21 cellular contexts compared by ENCODE assay signal in genomic region chr11:114123692-114124330, GRCh38.
DNase-seq lines count a peak whose midpoint lies in the region; ATAC-seq and TF ChIP-seq lines count a peak whose summit lies in the region.
"Had no signal": no experiment of that assay in that cellular context is flagged by ENCODE, and none has a peak within 500 bp of the region (broad histone marks: within the 10 kb centered on the region; RNA-seq: fewer than 3 reads in every experiment).

No MANE protein-coding gene starts in this region.

- H3K27me3 Mint-ChIP-seq in CD8-positive, alpha-beta memory T cell = peaks cover 0 to 7% of the 10 kb centered on the region in 2 donors

- H3K4me1 ChIP-seq in heart right ventricle (peaks cover 39 to 97% (median 90%) of the 10 kb centered on the region in 9 donors), right cardiac atrium (ENCODE audit: control insufficient read depth, insufficient read depth, low read length) (peaks cover 72% of the 10 kb centered on the region), stomach smooth muscle (ENCODE audit: control insufficient read depth, insufficient read depth, low read length) (peaks cover 90% of the 10 kb centered on the region)
- no peaks in the 10 kb centered on the region for H3K4me1 ChIP-seq in CD8-positive, alpha-beta memory T cell (ENCODE audit: insufficient read depth, low read length)

- no peak for DNase-seq in heart right ventricle
- DNase-seq in right cardiac atrium = no peak
- DNase-seq in CD8-positive, alpha-beta memory T cell = no peak
- no peak for DNase-seq in left lobe of liver (ENCODE audit: low spot score)
- DNase-seq in HuH-7 (ENCODE audit: low spot score) = no peak
- DNase-seq in DMS114 treated with DMSO at 0.1 percent for 48 hours (lab: John Stamatoyannopoulos, UW; ENCODE audit: unreplicated experiment) = no peak
- DNase-seq: AML-193; C1 segment of cervical spinal cord; Calu3; CD8-positive, alpha-beta T cell; IMR-90; MV-4-11; NCI-H1105 treated with DMSO at 0.1 percent for 48 hours; NCI-H2029 treated with DMSO at 0.1 percent for 48 hours; NCI-H226; NCI-H82; Peyer's patch had no signal

- H3K27ac Mint-ChIP-seq in CD8-positive, alpha-beta memory T cell = peak overlapping the region in 5 of 8 donors; percentile 38 to 88 (median 65)
- H3K27ac Mint-ChIP-seq: CD8-positive, alpha-beta T cell had no signal

- H3K4me3 ChIP-seq in heart right ventricle (no peak overlapping the region), right cardiac atrium (ENCODE audit: low read length) (no peak overlapping the region), stomach smooth muscle (ENCODE audit: low read length in 2 of 2) (no peak overlapping the region)
- no peak overlapping the region for H3K4me3 ChIP-seq in CD8-positive, alpha-beta memory T cell (ENCODE audit: low read length)
- H3K4me3 ChIP-seq: Peyer's patch had no signal

- peak overlapping the region in 8 of 10 donors; percentile 16 to 70 (median 50) for H3K27ac ChIP-seq in heart right ventricle
- no peak overlapping the region for H3K27ac ChIP-seq in right cardiac atrium (ENCODE audit: low read length)
- no peak overlapping the region for H3K27ac ChIP-seq in CD8-positive, alpha-beta memory T cell (ENCODE audit: low read depth, low read length)
- H3K27ac ChIP-seq in stomach smooth muscle (ENCODE audit: low read length) = peak overlapping the region; percentile 11
- H3K27ac ChIP-seq: KMS-11, Peyer's patch had no signal

- peak in 2 of 8 donors; percentile 38 to 52 for ATAC-seq in heart right ventricle
- ATAC-seq in right cardiac atrium = no peak
- peak; percentile 6 for ATAC-seq in left lobe of liver
- no peak for ATAC-seq in GM19397 (IDR thresholded peaks at IDR 0.05; ENCODE audit: unreplicated experiment)
- ATAC-seq: CD8-positive, alpha-beta T cell; HCT116 had no signal

- CTCF ChIA-PET in CD8-positive, alpha-beta memory T cell (lab: Charles Lee) = no interaction called here

- no peaks in the 10 kb centered on the region for H3K9me3 Mint-ChIP-seq in CD8-positive, alpha-beta memory T cell
- H3K9me3 Mint-ChIP-seq: CD8-positive, alpha-beta T cell had no signal

- H3K9me3 ChIP-seq in heart right ventricle (no peaks in the 10 kb centered on the region), right cardiac atrium (ENCODE audit: control insufficient read depth, low read length) (no peaks in the 10 kb centered on the region), stomach smooth muscle (ENCODE audit: control insufficient read depth in 2 of 2, low read length in 2 of 2) (no peaks in the 10 kb centered on the region)
- H3K9me3 ChIP-seq in CD8-positive, alpha-beta memory T cell (ENCODE audit: low read length) = no peaks in the 10 kb centered on the region
- H3K9me3 ChIP-seq: Peyer's patch had no signal

- no peak overlapping the region for H3K9ac ChIP-seq in stomach smooth muscle (ENCODE audit: low read length in 2 of 2)
- H3K9ac ChIP-seq: KMS-11 had no signal

- POLR2A ChIA-PET in CD8-positive, alpha-beta memory T cell (lab: Charles Lee) = no interaction called here

- intact Hi-C loops in heart right ventricle (cut with DNase I) (loop anchor here in 2 of 10 donors (5.0 to 10.0 kb wide), 2 partner anchors 42 to 59 kb away; no protein-coding TSS in a partner anchor), right cardiac atrium (cut with DNase I) (no loop called here)

- H3K27me3 ChIP-seq in heart right ventricle (no peaks in the 10 kb centered on the region), right cardiac atrium (ENCODE audit: control insufficient read depth, insufficient read depth) (no peaks in the 10 kb centered on the region), stomach smooth muscle (ENCODE audit: control insufficient read depth in 1 of 2, insufficient read depth in 2 of 2, low read length in 2 of 2) (no peaks in the 10 kb centered on the region)
- no peaks in the 10 kb centered on the region for H3K27me3 ChIP-seq in CD8-positive, alpha-beta memory T cell (ENCODE audit: insufficient read depth, low read length, poor library complexity, severe bottlenecking)
- H3K27me3 ChIP-seq: Peyer's patch had no signal

- peaks cover 0 to 12% (median 0%) of the 10 kb centered on the region in 9 donors for H3K36me3 ChIP-seq in heart right ventricle
- no peaks in the 10 kb centered on the region for H3K36me3 ChIP-seq in CD8-positive, alpha-beta memory T cell (ENCODE audit: insufficient read depth, low read length)
- peaks cover 4 to 8% of the 10 kb centered on the region in 2 donors for H3K36me3 ChIP-seq in stomach smooth muscle (ENCODE audit: control insufficient read depth in 2 of 2, insufficient read depth in 2 of 2, low read length in 2 of 2)

- 72 to 78% methylated on average over 11 of the region's 11 CpGs for WGBS in heart right ventricle, 2 donors
- WGBS in right cardiac atrium = 86% methylated on average over 11 of the region's 11 CpGs

- no peak for TF ChIP-seq CTCF in heart right ventricle (IDR thresholded peaks at IDR 0.05)

- H3K36me3 Mint-ChIP-seq in CD8-positive, alpha-beta memory T cell = peaks cover 0 to 1% (median 0%) of the 10 kb centered on the region in 3 donors
- H3K36me3 Mint-ChIP-seq: CD8-positive, alpha-beta T cell had no signal

- no peak overlapping the region for H3K4me3 Mint-ChIP-seq in CD8-positive, alpha-beta memory T cell
- H3K4me3 Mint-ChIP-seq: CD8-positive, alpha-beta T cell had no signal

- peaks cover 5 to 48% (median 44%) of the 10 kb centered on the region in 3 donors for H3K4me1 Mint-ChIP-seq in CD8-positive, alpha-beta memory T cell

Comparison
In these comparisons a context has a peak if more than half of its experiments do, and no peak if none do; other contexts are left out.
1. H3K27ac ChIP-seq: peak in heart right ventricle (8 of 10) and stomach smooth muscle (single experiment); none in right cardiac atrium (single experiment) and CD8-positive, alpha-beta memory T cell (single experiment).